ENCODE assay signal across 9 cellular contexts in genomic region chr7:84237533-84238173, GRCh38. TPM values are rescaled to one million over a fixed set of nuclear protein-coding genes. Genes with fewer than 3 reads are reported as not detected.
DNase-seq lines count a peak whose midpoint lies in the region; ATAC-seq, FAIRE-seq and TF ChIP-seq lines count a peak whose summit lies in the region.
"Had no signal": no experiment of that assay in that cellular context is flagged by ENCODE, and none has a peak within 500 bp of the region (broad histone marks: within the 10 kb centered on the region; RNA-seq: fewer than 3 reads in every experiment).

No MANE protein-coding gene starts in this region.

- no peak overlapping the region for H3K4me3 ChIP-seq in mammary epithelial cell (replicated peaks in 1 of 3; ENCODE audit: insufficient read depth in 1 of 3, low read depth in 2 of 3, low read length in 3 of 3)
- no peak overlapping the region for H3K4me3 ChIP-seq in osteoblast (ENCODE audit: insufficient read depth, low read length)
- H3K4me3 ChIP-seq in ascending aorta, result no peak overlapping the region

- peak overlapping the region; percentile 99 for H3K27ac ChIP-seq in mammary epithelial cell (ENCODE audit: insufficient read depth, low read depth, low read length)
- peak overlapping the region; percentile 62 for H3K27ac ChIP-seq in osteoblast (ENCODE audit: low read depth, low read length)
- no peak overlapping the region for H3K27ac ChIP-seq in ascending aorta

- H3K9ac ChIP-seq in mammary epithelial cell (ENCODE audit: insufficient read depth, low read length), result peak overlapping the region; percentile 41

- WGBS in mammary epithelial cell (ENCODE audit: low coverage, missing lambda C conversion rate), result 0% methylated on average over 1 of the region's 1 CpG

- in situ Hi-C loops in mammary epithelial cell (cut with MboI; ENCODE audit: low sequenced_read_pairs in 2 of 2), result no loop called here

- dilution Hi-C loops in mammary epithelial cell (cut with HindIII; ENCODE audit: low sequenced_read_pairs), result no loop called here

- no peak for FAIRE-seq in GM19239 (lab: Jason Lieb, UNC)

- peaks cover 24% of the 10 kb centered on the region for H3K4me1 ChIP-seq in mammary epithelial cell (ENCODE audit: insufficient read depth, low read length)
- H3K4me1 ChIP-seq in osteoblast (ENCODE audit: insufficient read depth, low read length), result peaks cover 16% of the 10 kb centered on the region
- H3K4me1 ChIP-seq in ascending aorta, result no peaks in the 10 kb centered on the region

- H4K20me1 ChIP-seq in mammary epithelial cell (ENCODE audit: insufficient read depth, low read length) (no peaks in the 10 kb centered on the region), osteoblast (ENCODE audit: insufficient read depth, low read length) (no peaks in the 10 kb centered on the region)

- H3K27me3 ChIP-seq in mammary epithelial cell (ENCODE audit: insufficient read depth, low read length), result no peaks in the 10 kb centered on the region
- no peaks in the 10 kb centered on the region for H3K27me3 ChIP-seq in osteoblast (ENCODE audit: insufficient read depth, low read length)
- H3K27me3 ChIP-seq in ascending aorta, result no peaks in the 10 kb centered on the region

- H3K4me2 ChIP-seq in mammary epithelial cell (ENCODE audit: insufficient read depth, low read depth, low read length), result peak overlapping the region; percentile 46
- no peak overlapping the region for H3K4me2 ChIP-seq in osteoblast (ENCODE audit: insufficient read depth, low read length)

- H2AFZ ChIP-seq in mammary epithelial cell (ENCODE audit: low read depth, low read length) (peak overlapping the region; percentile 23), osteoblast (ENCODE audit: low read length) (no peak overlapping the region)

- ATAC-seq in HG03457 (IDR thresholded peaks at IDR 0.05; ENCODE audit: unreplicated experiment), result no peak
- ATAC-seq: WTC11 had no signal

- TSS peak; percentile 93 for BruUV-seq in mammary epithelial cell (replicated peaks; lab: Mats Ljungman, UMichigan)

- DNase-seq in EL (peak; percentile 94), LHCN-M2 (ENCODE audit: low read depth) (peak; percentile 89), mammary epithelial cell (peak; percentile 97), osteoblast (ENCODE audit: insufficient read length, low spot score, missing footprints) (peak; percentile 80), ascending aorta (ENCODE audit: low spot score in 2 of 2) (no peak), occipital lobe (lab: John Stamatoyannopoulos, UW) (no peak), GM19239 (ENCODE audit: insufficient read length, low spot score) (no peak)

- H3K79me2 ChIP-seq in mammary epithelial cell (ENCODE audit: insufficient read depth, low read length) (no peaks in the 10 kb centered on the region), osteoblast (ENCODE audit: insufficient read depth, low read length) (no peaks in the 10 kb centered on the region)

- TF ChIP-seq CTCF in mammary epithelial cell (conservative IDR thresholded peaks at IDR 0.05 in 1 of 2, IDR thresholded peaks at IDR 0.05 in 1 of 2; ENCODE audit: extremely low read depth in 1 of 2, insufficient read depth in 1 of 2, low read depth in 1 of 2, low read length in 2 of 2) (no peak), osteoblast (IDR thresholded peaks at IDR 0.05; ENCODE audit: extremely low read depth, low read depth, low read length) (no peak), ascending aorta (IDR thresholded peaks at IDR 0.05) (no peak)

- intact Hi-C loops in mammary epithelial cell (cut with micrococcal nuclease), result loop anchor here (5.0 kb wide), 2 partner anchors 45 to 175 kb away; partner anchors contain the start of gene SEMA3A
- intact Hi-C loops in ascending aorta (cut with DNase I), result no loop called here

- CTCF ChIA-PET in mammary epithelial cell (lab: Charles Lee; ENCODE audit: low non-redundant PET), result interaction anchor here (0.7 kb wide), 1 partner anchor 775 kb away, joined by 3 read pairs; no protein-coding TSS in a partner anchor

- no peaks in the 10 kb centered on the region for H3K36me3 ChIP-seq in mammary epithelial cell (ENCODE audit: insufficient read depth, low read length)
- no peaks in the 10 kb centered on the region for H3K36me3 ChIP-seq in osteoblast (ENCODE audit: insufficient read depth, low read length)
- H3K36me3 ChIP-seq in ascending aorta, result no peaks in the 10 kb centered on the region

- peaks cover 3% of the 10 kb centered on the region for H3K9me3 ChIP-seq in mammary epithelial cell (replicated peaks; ENCODE audit: insufficient read depth, low read length)
- no peaks in the 10 kb centered on the region for H3K9me3 ChIP-seq in osteoblast (ENCODE audit: low read depth, low read length)
- H3K9me3 ChIP-seq in ascending aorta, result no peaks in the 10 kb centered on the region

RNA-seq across cellular contexts. Expression of gene SEMA3A, which starts 43.1 kb away (rescaled TPM):
- total RNA-seq in LHCN-M2 (2014; rRNA removed), result 11.8 and 14.7 TPM in 2 replicates
- polyA plus RNA-seq in LHCN-M2 (2012), result 2.0 TPM
- total RNA-seq in mammary epithelial cell, result 10 to 100 TPM in 1 of 2 donors, under 1 TPM in 1; 0.83 to 12.8 TPM
- 6.9 TPM for polyA plus RNA-seq in mammary epithelial cell
- 26.9 TPM for polyA minus RNA-seq in mammary epithelial cell
- total RNA-seq in osteoblast, result 2.5 and 35.1 TPM in 2 replicates
- 0.75 TPM for total RNA-seq in ascending aorta
- total RNA-seq in occipital lobe, result 46.8 TPM

Comparison
In these comparisons a context has a peak if more than half of its experiments do, and no peak if none do; other contexts are left out.
1. DNase-seq: peak in EL (single experiment), LHCN-M2 (single experiment), mammary epithelial cell (single experiment) and osteoblast (single experiment); none in ascending aorta (0 of 2), occipital lobe (single experiment) and GM19239 (single experiment).
2. H3K27ac ChIP-seq: peak in mammary epithelial cell (single experiment) and osteoblast (single experiment); none in ascending aorta (0 of 2).